28 cellular contexts compared by ENCODE assay signal in genomic region chr1:153441238-153441755, GRCh38. TPM values are rescaled to one million over a fixed set of nuclear protein-coding genes. Genes with fewer than 3 reads are reported as not detected.
DNase-seq lines count a peak whose midpoint lies in the region; ATAC-seq and TF ChIP-seq lines count a peak whose summit lies in the region.
"Had no signal": no experiment of that assay in that cellular context is flagged by ENCODE, and none has a peak within 500 bp of the region (broad histone marks: within the 10 kb centered on the region; RNA-seq: fewer than 3 reads in every experiment).

No MANE protein-coding gene starts in this region.

- ATAC-seq in upper lobe of right lung: no peak
- ATAC-seq: psoas muscle, WTC11 had no signal

- intact Hi-C loops in upper lobe of right lung (cut with DNase I): no loop called here

- TF ChIP-seq CTCF in upper lobe of right lung (IDR thresholded peaks at IDR 0.05): no peak

- no peaks in the 10 kb centered on the region for H3K4me1 ChIP-seq in upper lobe of right lung
- H3K4me1 ChIP-seq: breast epithelium, colonic mucosa, psoas muscle had no signal

- DNase-seq in NCI-H2081 (lab: John Stamatoyannopoulos, UW) (peak; percentile 32 to 52), NCI-H2081 treated with DMSO at 0.1 percent for 48 hours (lab: John Stamatoyannopoulos, UW) (no peak), NCI-H146 treated with DMSO at 0.1 percent for 48 hours (lab: John Stamatoyannopoulos, UW; ENCODE audit: unreplicated experiment) (peak; percentile 59), NCI-H510A (lab: John Stamatoyannopoulos, UW) (peak; percentile 46), islet precursor cell (peak; percentile 29), HCEC 1CT (no peak), upper lobe of right lung (no peak)
- no peak for DNase-seq in activated CD4-positive, CD25-positive, alpha-beta regulatory T cell treated with anti-CD3 and anti-CD28 coated beads, Interleukin-2, amount 50 U/mL, for 72 hours
- DNase-seq: activated CD4-positive, alpha-beta memory T cell treated with anti-CD3 and anti-CD28 coated beads, Interleukin-2, amount 10 ng/mL, durations not matched to agents 7 days and 5 days; activated naive CD4-positive, alpha-beta T cell treated with anti-CD3 and anti-CD28 coated beads for 36 hours; activated T-cell treated with anti-CD3 and anti-CD28 coated beads, Interleukin-2, amount 50 U/mL, for 24 hours; amniotic stem cell; colonic mucosa; COR-L47; psoas muscle; T-helper 9 cell had no signal

- no peak overlapping the region for H3K27ac ChIP-seq in upper lobe of right lung
- H3K27ac ChIP-seq: breast epithelium, colonic mucosa, psoas muscle had no signal

- no peak overlapping the region for H3K4me3 ChIP-seq in upper lobe of right lung
- H3K4me3 ChIP-seq: breast epithelium, colonic mucosa, psoas muscle had no signal

- no peaks in the 10 kb centered on the region for H3K36me3 ChIP-seq in upper lobe of right lung
- H3K36me3 ChIP-seq: breast epithelium, colonic mucosa had no signal

- no peaks in the 10 kb centered on the region for H3K9me3 ChIP-seq in upper lobe of right lung
- H3K9me3 ChIP-seq: breast epithelium, colonic mucosa, psoas muscle had no signal

- H3K27me3 ChIP-seq in upper lobe of right lung: peaks cover 17% of the 10 kb centered on the region
- H3K27me3 ChIP-seq: colonic mucosa had no signal

RNA-seq across cellular contexts. Expression of gene S100A7, which starts 19.2 kb away (rescaled TPM):
- total RNA-seq in upper lobe of right lung: not detected
- total RNA-seq: A673; activated CD4-positive, alpha-beta memory T cell treated with anti-CD3 and anti-CD28 coated beads, Interleukin-2, amount 10 ng/mL, durations not matched to agents 7 days and 5 days; activated naive CD4-positive, alpha-beta T cell treated with anti-CD3 and anti-CD28 coated beads for 36 hours; breast epithelium; colonic mucosa; G401; glomerular endothelial cell; H1; kidney epithelial cell; lung microvascular endothelial cell; M059J; NCI-H460; neural crest cell; urinary bladder; WTC11 had no signal

RNA-seq across cellular contexts. Expression of gene S100A7A, which starts 25.0 kb away (rescaled TPM):
- not detected for total RNA-seq in upper lobe of right lung
- total RNA-seq: A673; activated CD4-positive, alpha-beta memory T cell treated with anti-CD3 and anti-CD28 coated beads, Interleukin-2, amount 10 ng/mL, durations not matched to agents 7 days and 5 days; activated naive CD4-positive, alpha-beta T cell treated with anti-CD3 and anti-CD28 coated beads for 36 hours; breast epithelium; colonic mucosa; G401; glomerular endothelial cell; H1; kidney epithelial cell; lung microvascular endothelial cell; M059J; NCI-H460; neural crest cell; psoas muscle; urinary bladder; WTC11 had no signal

RNA-seq across cellular contexts. Expression of gene S100A8, which starts 50.4 kb away (rescaled TPM):
- 266 TPM for total RNA-seq in upper lobe of right lung
- total RNA-seq: A673; activated CD4-positive, alpha-beta memory T cell treated with anti-CD3 and anti-CD28 coated beads, Interleukin-2, amount 10 ng/mL, durations not matched to agents 7 days and 5 days; activated naive CD4-positive, alpha-beta T cell treated with anti-CD3 and anti-CD28 coated beads for 36 hours; G401; glomerular endothelial cell; H1; kidney epithelial cell; lung microvascular endothelial cell; NCI-H460; neural crest cell; WTC11 had no signal

Comparison
In these comparisons a context has a peak if more than half of its experiments do, and no peak if none do; other contexts are left out.
1. DNase-seq: peak in NCI-H2081 (2 of 2), NCI-H146 treated with DMSO at 0.1 percent for 48 hours (single experiment), NCI-H510A (single experiment) and islet precursor cell (single experiment); none in NCI-H2081 treated with DMSO at 0.1 percent for 48 hours (single experiment), HCEC 1CT (single experiment), upper lobe of right lung (single experiment) and activated CD4-positive, CD25-positive, alpha-beta regulatory T cell treated with anti-CD3 and anti-CD28 coated beads, Interleukin-2, amount 50 U/mL, for 72 hours (single experiment).